10 cellular contexts compared by ENCODE assay signal in genomic region chr9:97895695-97896332, GRCh38. TPM values are rescaled to one million over a fixed set of nuclear protein-coding genes. Genes with fewer than 3 reads are reported as not detected.
DNase-seq lines count a peak whose midpoint lies in the region; ATAC-seq and TF ChIP-seq lines count a peak whose summit lies in the region.
"Had no signal": no experiment of that assay in that cellular context is flagged by ENCODE, and none has a peak within 500 bp of the region (broad histone marks: within the 10 kb centered on the region; RNA-seq: fewer than 3 reads in every experiment).

No MANE protein-coding gene starts in this region.

- DNase-seq in BE2C: peak; percentile 57
- peak in 1 of 2 donors; percentile 16 for DNase-seq in foreskin fibroblast
- no peak for DNase-seq in right cardiac atrium
- DNase-seq: activated CD8-positive, alpha-beta memory T cell treated with anti-CD3 and anti-CD28 coated beads, Interleukin-2, amount 10 ng/mL, durations not matched to agents 7 days and 5 days; NCI-H510A had no signal

- ATAC-seq in GM21381 (IDR thresholded peaks at IDR 0.05; ENCODE audit: unreplicated experiment) (no peak), GM21390 (IDR thresholded peaks at IDR 0.05; ENCODE audit: unreplicated experiment) (no peak), right cardiac atrium (no peak), HG03457 (IDR thresholded peaks at IDR 0.05; ENCODE audit: unreplicated experiment) (no peak)
- ATAC-seq: activated CD8-positive, alpha-beta memory T cell treated with anti-CD3 and anti-CD28 coated beads, Interleukin-2, amount 10 ng/mL, durations not matched to agents 7 days and 5 days had no signal

- H2AFZ ChIP-seq in OCI-LY3 (ENCODE audit: low read depth, low read length): no peak overlapping the region

- H3K4me1 ChIP-seq in BE2C: no peaks in the 10 kb centered on the region
- no peaks in the 10 kb centered on the region for H3K4me1 ChIP-seq in OCI-LY3 (ENCODE audit: low read length)
- H3K4me1 ChIP-seq in right cardiac atrium (ENCODE audit: control insufficient read depth, insufficient read depth, low read length): no peaks in the 10 kb centered on the region

- no peaks in the 10 kb centered on the region for H3K79me2 ChIP-seq in OCI-LY3 (ENCODE audit: low read length)

- 74% methylated on average over 6 of the region's 6 CpGs for WGBS in right cardiac atrium

- H3K9ac ChIP-seq in OCI-LY3 (ENCODE audit: low read length): no peak overlapping the region

- H4K20me1 ChIP-seq in OCI-LY3 (ENCODE audit: insufficient read depth, low read length): no peaks in the 10 kb centered on the region

- H3K27ac ChIP-seq in OCI-LY3 (ENCODE audit: low read length) (no peak overlapping the region), right cardiac atrium (ENCODE audit: low read length) (no peak overlapping the region)

- no peak overlapping the region for H3K4me2 ChIP-seq in OCI-LY3 (ENCODE audit: low read length)

- TF ChIP-seq CTCF in BE2C (IDR thresholded peaks at IDR 0.05; ENCODE audit: low read depth, low read length) (peak; percentile 48), GM12872 (IDR thresholded peaks at IDR 0.05; ENCODE audit: insufficient read depth, low read depth, low read length) (peak; percentile 43; the same call in 2 of the 3 replicates), OCI-LY3 (IDR thresholded peaks at IDR 0.05; ENCODE audit: low read depth, low read length) (peak; percentile 23; the same call in 1 of the 2 replicates), foreskin fibroblast (IDR thresholded peaks at IDR 0.05; ENCODE audit: low read depth, low read length) (peak; percentile 16)

- H3K9me3 ChIP-seq in BE2C (no peaks in the 10 kb centered on the region), OCI-LY3 (ENCODE audit: insufficient read depth, low read length) (no peaks in the 10 kb centered on the region), right cardiac atrium (ENCODE audit: control insufficient read depth, low read length) (peaks cover 2% of the 10 kb centered on the region)

- intact Hi-C loops in right cardiac atrium (cut with DNase I): loop anchor here in 1 of 4 donors (10.0 kb wide), 1 partner anchor 181 kb away; no protein-coding TSS in a partner anchor

- H3K36me3 ChIP-seq in BE2C (no peaks in the 10 kb centered on the region), OCI-LY3 (replicated peaks; ENCODE audit: low read depth, low read length) (no peaks in the 10 kb centered on the region)

- H3K4me3 ChIP-seq in BE2C (ENCODE audit: low read depth, low read length): no peak overlapping the region
- H3K4me3 ChIP-seq in OCI-LY3 (ENCODE audit: low read length): no peak overlapping the region
- no peak overlapping the region for H3K4me3 ChIP-seq in foreskin fibroblast (ENCODE audit: low read depth in 1 of 2, low read length in 2 of 2)
- no peak overlapping the region for H3K4me3 ChIP-seq in right cardiac atrium (ENCODE audit: low read length)

- H3K27me3 ChIP-seq in BE2C (no peaks in the 10 kb centered on the region), OCI-LY3 (ENCODE audit: low read depth, low read length) (no peaks in the 10 kb centered on the region), right cardiac atrium (ENCODE audit: control insufficient read depth, insufficient read depth) (no peaks in the 10 kb centered on the region)

RNA-seq across cellular contexts. Expression of gene TRMO, which starts 26.5 kb away (rescaled TPM):
- 13.2 TPM for polyA plus RNA-seq in BE2C (2012; ENCODE audit: insufficient read depth, insufficient read length, low read depth)
- total RNA-seq in right cardiac atrium: 1 to 10 TPM; 7.7 to 9.5 (median 8.3) TPM
- polyA plus RNA-seq in right cardiac atrium: 5.3 TPM

RNA-seq across cellular contexts. Expression of gene HEMGN, which starts 42.2 kb away (rescaled TPM):
- polyA plus RNA-seq in BE2C (2012; ENCODE audit: insufficient read depth, insufficient read length, low read depth): not detected
- not detected for total RNA-seq in right cardiac atrium
- polyA plus RNA-seq in right cardiac atrium: not detected

RNA-seq across cellular contexts. Expression of gene FOXE1, which starts 42.8 kb away (rescaled TPM):
- polyA plus RNA-seq in BE2C (2012; ENCODE audit: insufficient read depth, insufficient read length, low read depth): not detected
- not detected for total RNA-seq in right cardiac atrium
- polyA plus RNA-seq in right cardiac atrium: not detected
- total RNA-seq: activated CD8-positive, alpha-beta memory T cell treated with anti-CD3 and anti-CD28 coated beads, Interleukin-2, amount 10 ng/mL, durations not matched to agents 7 days and 5 days had no signal
